In the genomic region with DNA sequence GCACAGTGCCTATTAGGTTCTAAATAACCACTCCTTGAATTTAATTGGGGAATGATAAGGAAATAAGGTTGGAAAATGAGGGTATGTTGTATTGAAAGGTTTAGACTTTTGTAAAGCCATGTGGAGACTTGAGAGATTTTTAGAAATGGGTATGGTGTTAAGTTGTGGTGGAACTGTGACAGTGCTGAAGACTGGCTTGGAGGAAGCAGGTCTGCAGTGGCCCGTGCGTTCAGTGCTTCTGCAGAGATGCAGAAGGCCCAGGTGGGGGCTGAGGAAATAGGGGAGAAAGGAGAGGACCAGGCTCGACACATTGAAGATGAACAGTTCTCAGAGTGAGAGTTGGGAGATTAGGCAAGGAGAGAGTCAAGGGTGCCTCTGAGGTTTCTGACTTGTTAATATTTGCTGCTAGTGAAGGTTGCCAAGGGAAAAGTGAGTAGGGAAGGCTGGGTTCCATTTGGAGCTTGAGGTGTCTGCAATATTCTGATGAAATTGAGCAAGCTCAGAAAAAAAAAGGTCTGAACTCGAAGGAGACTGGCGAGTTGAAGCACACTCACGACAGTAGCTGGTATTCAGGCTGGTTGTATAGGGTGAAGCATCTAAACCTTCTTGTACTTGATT, we compare ENCODE assay signal across 15 cellular contexts. TPM values are rescaled to one million over a fixed set of nuclear protein-coding genes. Genes with fewer than 3 reads are reported as not detected.
DNase-seq lines count a peak whose midpoint lies in the region; ATAC-seq and TF ChIP-seq lines count a peak whose summit lies in the region.
"Had no signal": no experiment of that assay in that cellular context is flagged by ENCODE, and none has a peak within 500 bp of the region (broad histone marks: within the 10 kb centered on the region; RNA-seq: fewer than 3 reads in every experiment).

No MANE protein-coding gene starts in this region.

- peak overlapping the region; percentile 77 for H3K27ac Mint-ChIP-seq in activated T-cell treated with anti-CD3 and anti-CD28 coated beads, Interleukin-2, amount 50 U/mL, for 24 hours
- H3K27ac Mint-ChIP-seq in T-helper 17 cell (peak overlapping the region; percentile 74), neural crest cell (ENCODE audit: unreplicated experiment) (peak overlapping the region; percentile 36)
- peak overlapping the region; percentile 1 to 24 for H3K27ac Mint-ChIP-seq in effector memory CD8-positive, alpha-beta T cell
- H3K27ac Mint-ChIP-seq in stimulated activated naive CD8-positive, alpha-beta T cell treated with anti-CD3 and anti-CD28 coated beads, Interleukin-15, amount 100 ng/mL, for 72 hours = no peak overlapping the region

- H3K36me3 Mint-ChIP-seq in activated T-cell treated with anti-CD3 and anti-CD28 coated beads, Interleukin-2, amount 50 U/mL, for 24 hours (ENCODE audit: low read depth) = peaks cover 98% of the 10 kb centered on the region
- H3K36me3 Mint-ChIP-seq in activated T-cell treated with anti-CD3 and anti-CD28 coated beads, Interleukin-2, amount 50 U/mL, for 4 hours (ENCODE audit: insufficient read depth) = peaks cover 55% of the 10 kb centered on the region
- H3K36me3 Mint-ChIP-seq in T-helper 17 cell (ENCODE audit: low read depth) = peaks cover 20% of the 10 kb centered on the region
- H3K36me3 Mint-ChIP-seq in effector memory CD8-positive, alpha-beta T cell (ENCODE audit: insufficient read depth) = peaks cover 100% of the 10 kb centered on the region
- H3K36me3 Mint-ChIP-seq in neural crest cell (ENCODE audit: low read depth) = peaks cover 19% of the 10 kb centered on the region

- TF ChIP-seq CTCF in neural crest cell (conservative IDR thresholded peaks at IDR 0.05) = no peak

- H3K9me3 Mint-ChIP-seq in activated T-cell treated with anti-CD3 and anti-CD28 coated beads, Interleukin-2, amount 50 U/mL, for 24 hours = no peaks in the 10 kb centered on the region
- no peaks in the 10 kb centered on the region for H3K9me3 Mint-ChIP-seq in activated T-cell treated with anti-CD3 and anti-CD28 coated beads, Interleukin-2, amount 50 U/mL, for 4 hours
- no peaks in the 10 kb centered on the region for H3K9me3 Mint-ChIP-seq in effector memory CD8-positive, alpha-beta T cell
- no peaks in the 10 kb centered on the region for H3K9me3 Mint-ChIP-seq in neural crest cell
- H3K9me3 Mint-ChIP-seq in stimulated activated naive CD8-positive, alpha-beta T cell treated with anti-CD3 and anti-CD28 coated beads, Interleukin-15, amount 100 ng/mL, for 72 hours = no peaks in the 10 kb centered on the region

- DNase-seq in activated T-cell treated with anti-CD3 and anti-CD28 coated beads, Interleukin-2, amount 50 U/mL, for 24 hours = peak; percentile 22
- no peak for DNase-seq in activated T-cell treated with anti-CD3 and anti-CD28 coated beads, Interleukin-2, amount 50 U/mL, for 4 hours
- DNase-seq in T-helper 17 cell = no peak
- peak in 1 of 3 experiments; percentile 8 for DNase-seq in effector memory CD8-positive, alpha-beta T cell
- no peak for DNase-seq in neural crest cell (ENCODE audit: low read depth, low spot score)
- no peak for DNase-seq in stimulated activated naive CD8-positive, alpha-beta T cell treated with anti-CD3 and anti-CD28 coated beads, Interleukin-15, amount 100 ng/mL, for 72 hours
- no peak for DNase-seq in NCI-H82 treated with DMSO at 0.1 percent for 48 hours (lab: John Stamatoyannopoulos, UW; ENCODE audit: unreplicated experiment)
- no peak for DNase-seq in NCI-H1105 (lab: John Stamatoyannopoulos, UW)
- DNase-seq: GF-D8, NCI-H146, NCI-H2107, NCI-H345, NCI-H526 treated with DMSO at 0.1 percent for 48 hours had no signal

- H3K4me3 Mint-ChIP-seq in activated T-cell treated with anti-CD3 and anti-CD28 coated beads, Interleukin-2, amount 50 U/mL, for 24 hours = no peak overlapping the region
- H3K4me3 Mint-ChIP-seq in activated T-cell treated with anti-CD3 and anti-CD28 coated beads, Interleukin-2, amount 50 U/mL, for 4 hours = no peak overlapping the region
- H3K4me3 Mint-ChIP-seq in T-helper 17 cell (no peak overlapping the region), neural crest cell (no peak overlapping the region)
- peak overlapping the region; percentile 0 to 4 for H3K4me3 Mint-ChIP-seq in effector memory CD8-positive, alpha-beta T cell
- no peak overlapping the region for H3K4me3 Mint-ChIP-seq in stimulated activated naive CD8-positive, alpha-beta T cell treated with anti-CD3 and anti-CD28 coated beads, Interleukin-15, amount 100 ng/mL, for 72 hours

- H3K27me3 Mint-ChIP-seq in activated T-cell treated with anti-CD3 and anti-CD28 coated beads, Interleukin-2, amount 50 U/mL, for 24 hours = no peaks in the 10 kb centered on the region
- no peaks in the 10 kb centered on the region for H3K27me3 Mint-ChIP-seq in activated T-cell treated with anti-CD3 and anti-CD28 coated beads, Interleukin-2, amount 50 U/mL, for 4 hours (ENCODE audit: low read depth)
- no peaks in the 10 kb centered on the region for H3K27me3 Mint-ChIP-seq in T-helper 17 cell
- H3K27me3 Mint-ChIP-seq in effector memory CD8-positive, alpha-beta T cell = no peaks in the 10 kb centered on the region
- H3K27me3 Mint-ChIP-seq in neural crest cell (ENCODE audit: low read depth) = no peaks in the 10 kb centered on the region
- H3K27me3 Mint-ChIP-seq in stimulated activated naive CD8-positive, alpha-beta T cell treated with anti-CD3 and anti-CD28 coated beads, Interleukin-15, amount 100 ng/mL, for 72 hours = no peaks in the 10 kb centered on the region

- peaks cover 34% of the 10 kb centered on the region for H3K4me1 Mint-ChIP-seq in activated T-cell treated with anti-CD3 and anti-CD28 coated beads, Interleukin-2, amount 50 U/mL, for 24 hours (ENCODE audit: low read depth)
- peaks cover 22% of the 10 kb centered on the region for H3K4me1 Mint-ChIP-seq in activated T-cell treated with anti-CD3 and anti-CD28 coated beads, Interleukin-2, amount 50 U/mL, for 4 hours (ENCODE audit: low read depth)
- H3K4me1 Mint-ChIP-seq in T-helper 17 cell (peaks cover 16% of the 10 kb centered on the region), neural crest cell (no peaks in the 10 kb centered on the region)
- H3K4me1 Mint-ChIP-seq in effector memory CD8-positive, alpha-beta T cell (ENCODE audit: low read depth in 2 of 2) = peaks cover 20 to 41% of the 10 kb centered on the region in 2 donors
- peaks cover 18% of the 10 kb centered on the region for H3K4me1 Mint-ChIP-seq in stimulated activated naive CD8-positive, alpha-beta T cell treated with anti-CD3 and anti-CD28 coated beads, Interleukin-15, amount 100 ng/mL, for 72 hours

- no peak for ATAC-seq in activated T-cell treated with anti-CD3 and anti-CD28 coated beads, Interleukin-2, amount 50 U/mL, for 4 hours
- ATAC-seq in T-helper 17 cell = no peak
- ATAC-seq in effector memory CD8-positive, alpha-beta T cell (replicated peaks) = peak; percentile 74
- no peak for ATAC-seq in stimulated activated naive CD8-positive, alpha-beta T cell treated with anti-CD3 and anti-CD28 coated beads, Interleukin-15, amount 100 ng/mL, for 72 hours
- ATAC-seq: K562 had no signal

- H3K9me3 ChIP-seq in T-helper 17 cell (ENCODE audit: control insufficient read depth, low read length, poor library complexity, severe bottlenecking) = no peaks in the 10 kb centered on the region
- H3K9me3 ChIP-seq: A549 had no signal

RNA-seq across cellular contexts. Expression of a gene that starts 25.5 kb away (rescaled TPM):
- not detected for total RNA-seq in activated T-cell treated with anti-CD3 and anti-CD28 coated beads, Interleukin-2, amount 50 U/mL, for 4 hours
- under 1 TPM; 0.10 to 0.25 TPM for total RNA-seq in T-helper 17 cell
- total RNA-seq in neural crest cell = not detected in 2 replicates

RNA-seq across cellular contexts. Expression of a gene that starts 30.6 kb away (rescaled TPM):
- 10 to 100 TPM; 36.2 to 37.8 (median 36.9) TPM for total RNA-seq in activated T-cell treated with anti-CD3 and anti-CD28 coated beads, Interleukin-2, amount 50 U/mL, for 4 hours
- 100 to 1,000 TPM in 1 of 2 donors, 10 to 100 TPM in 1; 87.3 to 115 TPM for total RNA-seq in T-helper 17 cell
- 26.9 and 28.2 TPM in 2 replicates for total RNA-seq in neural crest cell

Comparison
In these comparisons a context has a peak if more than half of its experiments do, and no peak if none do; other contexts are left out.
1. H3K27ac Mint-ChIP-seq: peak in activated T-cell treated with anti-CD3 and anti-CD28 coated beads, Interleukin-2, amount 50 U/mL, for 24 hours (single experiment), T-helper 17 cell (single experiment), effector memory CD8-positive, alpha-beta T cell (2 of 2) and neural crest cell (single experiment); none in stimulated activated naive CD8-positive, alpha-beta T cell treated with anti-CD3 and anti-CD28 coated beads, Interleukin-15, amount 100 ng/mL, for 72 hours (0 of 2).
2. H3K4me3 Mint-ChIP-seq: peak in effector memory CD8-positive, alpha-beta T cell (2 of 2); none in activated T-cell treated with anti-CD3 and anti-CD28 coated beads, Interleukin-2, amount 50 U/mL, for 24 hours (single experiment), activated T-cell treated with anti-CD3 and anti-CD28 coated beads, Interleukin-2, amount 50 U/mL, for 4 hours (single experiment), T-helper 17 cell (single experiment), neural crest cell (single experiment) and stimulated activated naive CD8-positive, alpha-beta T cell treated with anti-CD3 and anti-CD28 coated beads, Interleukin-15, amount 100 ng/mL, for 72 hours (0 of 2).